In the genomic region with DNA sequence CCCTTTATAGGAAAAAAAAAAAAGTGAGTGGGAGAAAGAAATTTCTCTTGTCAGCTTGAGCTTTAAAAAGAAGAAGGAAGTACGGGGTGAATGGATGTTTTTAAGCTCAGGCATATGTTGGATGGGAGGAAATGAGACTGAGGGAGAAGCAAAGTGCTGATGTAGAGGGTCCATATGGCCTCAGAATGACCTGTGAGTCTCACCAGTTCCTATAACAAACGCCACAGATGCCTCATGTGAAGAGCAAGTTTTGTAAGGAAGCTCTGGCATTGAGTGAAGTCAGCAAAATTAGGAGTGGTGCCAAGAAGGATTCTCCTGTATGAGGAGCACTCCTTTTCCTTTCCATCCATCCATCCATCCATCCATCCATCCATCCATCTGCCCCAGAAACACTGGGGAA, we compare ENCODE assay signal across 13 cellular contexts.
DNase-seq lines count a peak whose midpoint lies in the region; ATAC-seq, FAIRE-seq and TF ChIP-seq lines count a peak whose summit lies in the region.
"Had no signal": no experiment of that assay in that cellular context is flagged by ENCODE, and none has a peak within 500 bp of the region (broad histone marks: within the 10 kb centered on the region; RNA-seq: fewer than 3 reads in every experiment).

No MANE protein-coding gene starts in this region.

- H3K79me2 ChIP-seq in astrocyte (ENCODE audit: insufficient read depth, low read length) = no peaks in the 10 kb centered on the region
- H3K79me2 ChIP-seq in keratinocyte (ENCODE audit: control insufficient read depth, insufficient read depth, low read length) = no peaks in the 10 kb centered on the region

- BruUV-seq in MCF 10A (replicated peaks; lab: Mats Ljungman, UMichigan) = no TSS peak

- CTCF ChIA-PET in MCF 10A (lab: Yijun Ruan, JAX) = interaction anchor here (0.6 to 2.0 kb wide), 15 partner anchors 14 to 584 kb away, joined by 3 to 11 read pairs (median 4); no protein-coding TSS in a partner anchor

- TF ChIP-seq EP300 in tibial nerve (IDR thresholded peaks at IDR 0.05) = peak; percentile 61 to 73

- H4K20me1 ChIP-seq in astrocyte (ENCODE audit: insufficient read depth, low read length) = no peaks in the 10 kb centered on the region
- no peaks in the 10 kb centered on the region for H4K20me1 ChIP-seq in keratinocyte (ENCODE audit: control insufficient read depth, extremely low read depth, insufficient read depth, low read length)

- H3K9me1 ChIP-seq in keratinocyte (ENCODE audit: control insufficient read depth, extremely low read depth, insufficient read depth, low read length) = no peaks in the 10 kb centered on the region

- H3K9ac ChIP-seq in astrocyte (ENCODE audit: low read length) = no peak overlapping the region
- H3K9ac ChIP-seq in keratinocyte (ENCODE audit: control insufficient read depth, extremely low read depth, insufficient read depth, low read length) = peak overlapping the region; percentile 16

- no peak for ATAC-seq in SK-N-SH treated with all-trans-retinoic acid at 6 μM for 48 hours
- no peak for ATAC-seq in GM18870 (IDR thresholded peaks at IDR 0.05; ENCODE audit: unreplicated experiment)
- ATAC-seq: effector memory CD8-positive, alpha-beta T cell had no signal

- WGBS in tibial nerve, 2 donors = 38 to 52% methylated on average over 2 of the region's 2 CpGs

- H3K4me2 ChIP-seq in astrocyte (ENCODE audit: low read length) (peak overlapping the region; percentile 9), keratinocyte (ENCODE audit: control insufficient read depth, extremely low read depth, insufficient read depth, low read depth, low read length) (peak overlapping the region; percentile 16)

- H3K27me3 ChIP-seq in breast epithelium = no peaks in the 10 kb centered on the region
- H3K27me3 ChIP-seq in astrocyte (ENCODE audit: insufficient read depth, low read length) = no peaks in the 10 kb centered on the region
- H3K27me3 ChIP-seq in keratinocyte (ENCODE audit: control insufficient read depth, extremely low read depth, insufficient read depth, low read length) = no peaks in the 10 kb centered on the region
- H3K27me3 ChIP-seq in tibial nerve = no peaks in the 10 kb centered on the region
- H3K27me3 ChIP-seq: ovary, vagina had no signal

- H3K36me3 ChIP-seq in breast epithelium (no peaks in the 10 kb centered on the region), astrocyte (ENCODE audit: insufficient read depth, low read length) (no peaks in the 10 kb centered on the region), keratinocyte (ENCODE audit: control insufficient read depth in 2 of 2, extremely low read depth in 1 of 2, insufficient read depth in 2 of 2, low read length in 2 of 2) (no peaks in the 10 kb centered on the region), tibial nerve (no peaks in the 10 kb centered on the region)
- H3K36me3 ChIP-seq: ovary, vagina had no signal

- H3K4me3 Mint-ChIP-seq in MCF 10A (ENCODE audit: unreplicated experiment) (no peak overlapping the region), astrocyte (ENCODE audit: unreplicated experiment) (no peak overlapping the region)
- H3K4me3 Mint-ChIP-seq: effector memory CD8-positive, alpha-beta T cell had no signal

- no peak overlapping the region for H3K27ac ChIP-seq in breast epithelium
- H3K27ac ChIP-seq in astrocyte (ENCODE audit: low read depth, low read length) = no peak overlapping the region
- peak overlapping the region; percentile 65 for H3K27ac ChIP-seq in keratinocyte (ENCODE audit: control insufficient read depth, insufficient read depth, low read length)
- H3K27ac ChIP-seq in tibial nerve = peak overlapping the region in 1 of 4 donors; percentile 61
- H3K27ac ChIP-seq: ovary, RWPE1, vagina had no signal

- H3K4me1 Mint-ChIP-seq in MCF 10A (ENCODE audit: insufficient read depth, unreplicated experiment) (peaks cover 46% of the 10 kb centered on the region), astrocyte (ENCODE audit: low read depth, unreplicated experiment) (peaks cover 14% of the 10 kb centered on the region)

- H3K27me3 Mint-ChIP-seq in MCF 10A (ENCODE audit: insufficient read depth, unreplicated experiment) (no peaks in the 10 kb centered on the region), astrocyte (ENCODE audit: low read depth, unreplicated experiment) (no peaks in the 10 kb centered on the region)
- H3K27me3 Mint-ChIP-seq: effector memory CD8-positive, alpha-beta T cell had no signal

- H3K9me3 Mint-ChIP-seq in MCF 10A (ENCODE audit: unreplicated experiment) (no peaks in the 10 kb centered on the region), astrocyte (ENCODE audit: unreplicated experiment) (no peaks in the 10 kb centered on the region)
- H3K9me3 Mint-ChIP-seq: effector memory CD8-positive, alpha-beta T cell had no signal

- H3K36me3 Mint-ChIP-seq in MCF 10A (ENCODE audit: insufficient read depth, unreplicated experiment) (no peaks in the 10 kb centered on the region), astrocyte (ENCODE audit: low read depth, unreplicated experiment) (no peaks in the 10 kb centered on the region)

- intact Hi-C loops in MCF 10A (cut with micrococcal nuclease) (no loop called here), breast epithelium (cut with DNase I; ENCODE audit: low total_unique reads) (no loop called here)

- H3K4me1 ChIP-seq in breast epithelium (no peaks in the 10 kb centered on the region), astrocyte (ENCODE audit: insufficient read depth, low read length) (peaks cover 16% of the 10 kb centered on the region), keratinocyte (ENCODE audit: control insufficient read depth, extremely low read depth, insufficient read depth, low read length) (peaks cover 48% of the 10 kb centered on the region), tibial nerve (peaks cover 0 to 32% (median 6%) of the 10 kb centered on the region in 4 donors)

- no peak for TF ChIP-seq CTCF in MCF 10A (IDR thresholded peaks at IDR 0.05; ENCODE audit: unreplicated experiment)
- no peak for TF ChIP-seq CTCF in breast epithelium (IDR thresholded peaks at IDR 0.05)
- TF ChIP-seq CTCF in astrocyte (IDR thresholded peaks at IDR 0.05; ENCODE audit: insufficient read depth, low read depth, low read length) = no peak
- TF ChIP-seq CTCF in keratinocyte (optimal IDR thresholded peaks at IDR 0.05 in 1 of 3, IDR thresholded peaks at IDR 0.05 in 1 of 3, conservative IDR thresholded peaks at IDR 0.05 in 1 of 3; ENCODE audit: extremely low read depth in 1 of 3, insufficient read depth in 2 of 3, low read length in 3 of 3) = no peak
- no peak for TF ChIP-seq CTCF in tibial nerve (IDR thresholded peaks at IDR 0.05)

- no peak for FAIRE-seq in astrocyte (lab: Jason Lieb, UNC)
- FAIRE-seq in keratinocyte (lab: Jason Lieb, UNC) = no peak

- H2AFZ ChIP-seq in astrocyte (ENCODE audit: low read depth, low read length) (no peak overlapping the region), keratinocyte (ENCODE audit: control insufficient read depth, low read length) (peak overlapping the region; percentile 79)

- dilution Hi-C loops in keratinocyte (cut with MboI; ENCODE audit: extremely low pct_ligation_motif_present, low sequenced_read_pairs) = no loop called here

- DNase-seq in MCF 10A (ENCODE audit: unreplicated experiment) = no peak
- DNase-seq in breast epithelium (ENCODE audit: low spot score in 2 of 2) = no peak
- DNase-seq in astrocyte (ENCODE audit: low read depth) = no peak
- no peak for DNase-seq in keratinocyte (ENCODE audit: low read depth, low spot score)
- DNase-seq in tibial nerve (ENCODE audit: low spot score in 2 of 2) = no peak
- no peak for DNase-seq in mucosa of gallbladder (ENCODE audit: low spot score)
- DNase-seq: ACHN; effector memory CD8-positive, alpha-beta T cell; ovary had no signal

- H3K9me3 ChIP-seq in breast epithelium = no peaks in the 10 kb centered on the region
- H3K9me3 ChIP-seq in astrocyte (ENCODE audit: insufficient read depth, low read depth, low read length) = peaks cover 4% of the 10 kb centered on the region
- no peaks in the 10 kb centered on the region for H3K9me3 ChIP-seq in keratinocyte (ENCODE audit: control insufficient read depth, low read depth, low read length)
- no peaks in the 10 kb centered on the region for H3K9me3 ChIP-seq in tibial nerve
- H3K9me3 ChIP-seq: ovary, vagina had no signal

- POLR2A ChIA-PET in MCF 10A (lab: Yijun Ruan, JAX) = interaction anchor here (0.5 to 3.9 kb wide), 6 partner anchors 14 to 499 kb away, joined by 3 to 20 read pairs (median 4); a partner anchor contains a TSS

- TF ChIP-seq POLR2A in breast epithelium (IDR thresholded peaks at IDR 0.05) = no peak
- no peak for TF ChIP-seq POLR2A in tibial nerve (IDR thresholded peaks at IDR 0.05)

- H3K27ac Mint-ChIP-seq in MCF 10A (ENCODE audit: low read depth, unreplicated experiment) (peak overlapping the region; percentile 70), astrocyte (ENCODE audit: unreplicated experiment) (no peak overlapping the region)

- H3K4me3 ChIP-seq in breast epithelium (no peak overlapping the region), astrocyte (ENCODE audit: insufficient read depth, low read depth, low read length) (no peak overlapping the region), keratinocyte (ENCODE audit: control insufficient read depth in 2 of 3, extremely low read depth in 1 of 3, insufficient read depth in 2 of 3, low read depth in 1 of 3, low read length in 3 of 3) (no peak overlapping the region), tibial nerve (no peak overlapping the region)
- H3K4me3 ChIP-seq: ovary, vagina had no signal

TF ChIP-seq in SK-N-SH treated with all-trans-retinoic acid at 6 μM for 48 hours, 23 proteins besides CTCF, POLR2A, EP300 and RAD21 (continues in another document):
- TF ChIP-seq ZC3H10 (CRISPR knock-in tag; IDR thresholded peaks at IDR 0.05) (no peak), ZNF565 (CRISPR knock-in tag; conservative IDR thresholded peaks at IDR 0.05; ENCODE audit: low read depth) (no peak), RARB (CRISPR knock-in tag; IDR thresholded peaks at IDR 0.05) (no peak), ISL1 (CRISPR knock-in tag; IDR thresholded peaks at IDR 0.05) (no peak), TCF4 (CRISPR knock-in tag; IDR thresholded peaks at IDR 0.05; ENCODE audit: borderline replicate concordance) (no peak), OSR1 (CRISPR knock-in tag; IDR thresholded peaks at IDR 0.05) (no peak)
